Comparison of ENCODE assay signal across 18 cellular contexts in genomic region chr9:6641073-6641455, GRCh38. TPM values are rescaled to one million over a fixed set of nuclear protein-coding genes. Genes with fewer than 3 reads are reported as not detected.
A peak's percentile ranks its signal among the peaks of the same experiment; 100 is the strongest.
DNase-seq lines count a peak whose midpoint lies in the region; ATAC-seq, FAIRE-seq and TF ChIP-seq lines count a peak whose summit lies in the region.
"Had no signal": no experiment of that assay in that cellular context is flagged by ENCODE, and none has a peak within 500 bp of the region (broad histone marks: within the 10 kb centered on the region; RNA-seq: fewer than 3 reads in every experiment).

No MANE protein-coding gene starts in this region.

- no peak for TF ChIP-seq EP300 in HepG2 (IDR thresholded peaks at IDR 0.05; ENCODE audit: low read depth in 2 of 2, low read length in 2 of 2)
- TF ChIP-seq EP300 in HepG2 (CRISPR knock-in tag; IDR thresholded peaks at IDR 0.05; ENCODE audit: borderline replicate concordance) = no peak
- TF ChIP-seq EP300 in suprapubic skin (IDR thresholded peaks at IDR 0.05) = no peak

- TF ChIP-seq CTCF in liver (IDR thresholded peaks at IDR 0.05; ENCODE audit: low read depth, low read length, missing input control) (no peak), HepG2 (CRISPR knock-in tag; IDR thresholded peaks at IDR 0.05) (no peak), brain (conservative IDR thresholded peaks at IDR 0.05) (no peak), suprapubic skin (IDR thresholded peaks at IDR 0.05) (no peak)

- H4K20me1 ChIP-seq in HepG2 (ENCODE audit: insufficient read depth, low read length) = no peaks in the 10 kb centered on the region; the same call in 1 of the 2 replicates

- no peak overlapping the region for H2AFZ ChIP-seq in HepG2 (ENCODE audit: low read length)

- in situ Hi-C loops in HepG2 (cut with HindIII; ENCODE audit: extremely low pct_ligation_motif_present, low pct_unique_long_range_greater_than_20kb) = no loop called here

- POLR2A ChIA-PET in HepG2 (lab: Yijun Ruan, JAX) = interaction anchor here (1.0 to 2.3 kb wide), 3 partner anchors 9 to 50 kb away, joined by 3 to 11 read pairs (median 4); no protein-coding TSS in a partner anchor

- peak overlapping the region in 3 of 5 experiments; percentile 3 to 66 (median 13) for H3K27ac Mint-ChIP-seq in brain
- H3K27ac Mint-ChIP-seq: CD8-positive, alpha-beta memory T cell; IgD-negative memory B cell had no signal

- H3K79me2 ChIP-seq in HepG2 (ENCODE audit: insufficient read depth, low read length) = peaks cover 83% of the 10 kb centered on the region

- DNase-seq in HepG2 (ENCODE audit: low spot score) (no peak), mesenteric fat pad (ENCODE audit: low spot score) (peak; percentile 57), MV-4-11 (lab: John Stamatoyannopoulos, UW) (no peak), suprapubic skin (ENCODE audit: low spot score in 2 of 2) (no peak)
- DNase-seq: 8988T; AML-193; CD8-positive, alpha-beta memory T cell; DMS79 treated with DMSO at 0.1 percent for 48 hours had no signal

- H3K27me3 Mint-ChIP-seq in brain = peaks cover 13% of the 10 kb centered on the region

- H3K36me3 ChIP-seq in liver (ENCODE audit: control insufficient read depth in 4 of 4, insufficient read depth in 3 of 4, low read depth in 1 of 4, low read length in 3 of 4) (no peaks in the 10 kb centered on the region), HepG2 (replicated peaks in 1 of 2; ENCODE audit: control insufficient read depth in 1 of 2, insufficient read depth in 2 of 2, low read length in 2 of 2) (peaks cover 7 to 8% of the 10 kb centered on the region in 2 experiments), suprapubic skin (no peaks in the 10 kb centered on the region)
- H3K36me3 ChIP-seq: BLaER1 had no signal

- H3K4me1 Mint-ChIP-seq in brain = peaks cover 47% of the 10 kb centered on the region

- peaks cover 7% of the 10 kb centered on the region for H3K36me3 Mint-ChIP-seq in brain
- H3K36me3 Mint-ChIP-seq: CD8-positive, alpha-beta memory T cell had no signal

- no peak overlapping the region for H3K4me2 ChIP-seq in HepG2 (ENCODE audit: low read depth, low read length)
- H3K4me2 ChIP-seq: BLaER1 had no signal

- no peak overlapping the region for H3K9ac ChIP-seq in liver (ENCODE audit: low read depth in 1 of 2, low read length in 2 of 2)
- H3K9ac ChIP-seq in HepG2 (ENCODE audit: insufficient read depth, low read depth, low read length) = no peak overlapping the region
- H3K9ac ChIP-seq: BLaER1 had no signal

- no peak for FAIRE-seq in HepG2 (lab: Jason Lieb, UNC)
- FAIRE-seq: G401.6, GM12892, H54 had no signal

- CTCF ChIA-PET in HepG2 (lab: Yijun Ruan, JAX; ENCODE audit: low intra/inter-chr PET ratio, low total read pairs) = no interaction called here

- TF ChIP-seq POLR2A in HepG2 (IDR thresholded peaks at IDR 0.05; ENCODE audit: insufficient read depth in 1 of 2, low read depth in 2 of 2, low read length in 2 of 2) (no peak), suprapubic skin (IDR thresholded peaks at IDR 0.05) (no peak)

- no TSS peak for BruUV-seq in HepG2 (replicated peaks; lab: Mats Ljungman, UMichigan)

- 63% methylated on average over 5 of the region's 5 CpGs for WGBS in liver
- WGBS in HepG2 (ENCODE audit: low lambda C conversion rate) = 96% methylated on average over 5 of the region's 5 CpGs
- 86% methylated on average over 5 of the region's 5 CpGs for WGBS in suprapubic skin

- intact Hi-C loops in HepG2 (cut with micrococcal nuclease; ENCODE audit: unreplicated experiment) = no loop called here

- TF ChIP-seq RAD21 in liver (IDR thresholded peaks at IDR 0.05) (no peak), HepG2 (CRISPR knock-in tag; IDR thresholded peaks at IDR 0.05) (no peak)

- no peaks in the 10 kb centered on the region for H3K9me3 Mint-ChIP-seq in brain
- H3K9me3 Mint-ChIP-seq: CD8-positive, alpha-beta memory T cell; IgD-negative memory B cell had no signal

- no peaks in the 10 kb centered on the region for H3K9me3 ChIP-seq in liver (ENCODE audit: control insufficient read depth in 4 of 4, low read length in 3 of 4)
- no peaks in the 10 kb centered on the region for H3K9me3 ChIP-seq in HepG2 (ENCODE audit: low read length)
- H3K9me3 ChIP-seq in suprapubic skin = no peaks in the 10 kb centered on the region

- H3K27me3 ChIP-seq in liver (ENCODE audit: control insufficient read depth in 4 of 4, insufficient read depth in 4 of 4, low read length in 3 of 4) = no peaks in the 10 kb centered on the region
- no peaks in the 10 kb centered on the region; a peak in 1 of 5 replicates for H3K27me3 ChIP-seq in HepG2 (ENCODE audit: control insufficient read depth in 1 of 2, insufficient read depth in 2 of 2, low read length in 2 of 2)
- peaks cover 44% of the 10 kb centered on the region for H3K27me3 ChIP-seq in suprapubic skin

- H3K4me3 ChIP-seq in liver (ENCODE audit: low read depth in 1 of 3, low read length in 3 of 3) (no peak overlapping the region), HepG2 (replicated peaks in 1 of 3; ENCODE audit: insufficient read depth in 1 of 3, low read depth in 2 of 3, low read length in 3 of 3) (no peak overlapping the region), suprapubic skin (no peak overlapping the region)
- H3K4me3 ChIP-seq: BLaER1 had no signal

- ATAC-seq in HepG2 = no peak
- ATAC-seq in HG03460 (IDR thresholded peaks at IDR 0.05; ENCODE audit: unreplicated experiment) = no peak
- ATAC-seq: HCT116 had no signal

- H3K27ac ChIP-seq in liver (ENCODE audit: low read depth in 1 of 2, low read length in 2 of 2) (peak overlapping the region; percentile 45 to 63), HepG2 (ENCODE audit: extremely low read length, insufficient read depth, low read length) (no peak overlapping the region), suprapubic skin (no peak overlapping the region)
- H3K27ac ChIP-seq: BLaER1 had no signal

- H3K4me1 ChIP-seq in liver (ENCODE audit: control insufficient read depth in 4 of 4, insufficient read depth in 4 of 4, low read length in 3 of 4) (peaks cover 12 to 42% (median 30%) of the 10 kb centered on the region in 4 donors), HepG2 (ENCODE audit: insufficient read depth, low read length) (peaks cover 60% of the 10 kb centered on the region), suprapubic skin (peaks cover 18% of the 10 kb centered on the region)

- peak overlapping the region in 2 of 5 experiments; percentile 24 to 68 for H3K4me3 Mint-ChIP-seq in brain

TF ChIP-seq in liver, 16 proteins besides CTCF, POLR2A, EP300 and RAD21 (continues in another document):
- TF ChIP-seq HNF4A (conservative IDR thresholded peaks at IDR 0.05) (no peak), YY1 (IDR thresholded peaks at IDR 0.05) (no peak)

TF ChIP-seq in HepG2, 621 proteins besides CTCF, POLR2A, EP300 and RAD21 (continues in another document):
- TF ChIP-seq, protein P1, sequence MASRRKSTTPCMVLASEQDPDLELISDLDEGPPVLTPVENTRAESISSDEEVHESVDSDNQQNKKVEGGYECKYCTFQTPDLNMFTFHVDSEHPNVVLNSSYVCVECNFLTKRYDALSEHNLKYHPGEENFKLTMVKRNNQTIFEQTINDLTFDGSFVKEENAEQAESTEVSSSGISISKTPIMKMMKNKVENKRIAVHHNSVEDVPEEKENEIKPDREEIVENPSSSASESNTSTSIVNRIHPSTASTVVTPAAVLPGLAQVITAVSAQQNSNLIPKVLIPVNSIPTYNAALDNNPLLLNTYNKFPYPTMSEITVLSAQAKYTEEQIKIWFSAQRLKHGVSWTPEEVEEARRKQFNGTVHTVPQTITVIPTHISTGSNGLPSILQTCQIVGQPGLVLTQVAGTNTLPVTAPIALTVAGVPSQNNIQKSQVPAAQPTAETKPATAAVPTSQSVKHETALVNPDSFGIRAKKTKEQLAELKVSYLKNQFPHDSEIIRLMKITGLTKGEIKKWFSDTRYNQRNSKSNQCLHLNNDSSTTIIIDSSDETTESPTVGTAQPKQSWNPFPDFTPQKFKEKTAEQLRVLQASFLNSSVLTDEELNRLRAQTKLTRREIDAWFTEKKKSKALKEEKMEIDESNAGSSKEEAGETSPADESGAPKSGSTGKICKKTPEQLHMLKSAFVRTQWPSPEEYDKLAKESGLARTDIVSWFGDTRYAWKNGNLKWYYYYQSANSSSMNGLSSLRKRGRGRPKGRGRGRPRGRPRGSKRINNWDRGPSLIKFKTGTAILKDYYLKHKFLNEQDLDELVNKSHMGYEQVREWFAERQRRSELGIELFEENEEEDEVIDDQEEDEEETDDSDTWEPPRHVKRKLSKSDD (CRISPR knock-in tag; IDR thresholded peaks at IDR 0.05; ENCODE audit: low read depth) = no peak
- TF ChIP-seq TBX3 (IDR thresholded peaks at IDR 0.05; ENCODE audit: borderline replicate concordance) (no peak), ZNF367 (CRISPR knock-in tag; IDR thresholded peaks at IDR 0.05; ENCODE audit: borderline replicate concordance) (no peak)

RNA-seq across cellular contexts. Expression of gene GLDC, which starts 4.5 kb away (rescaled TPM):
- total RNA-seq in liver = 100 to 1,000 TPM in 1 of 2 donors, 10 to 100 TPM in 1; 55.9 to 102 TPM
- 10 to 100 TPM; 26.7 to 62.8 TPM for polyA plus RNA-seq in liver
- total RNA-seq in HepG2 (2016; rRNA removed; fragmentation: Illumina TruSeq; extraction: Trizol) = 51.0 and 115 TPM in 2 replicates
- total RNA-seq in HepG2 (2016; cell fraction: cytosol; rRNA removed; fragmentation: Illumina TruSeq; extraction: Trizol; ENCODE audit: low read depth) = 10.0 and 16.1 TPM in 2 replicates
- 51.9 and 113 TPM in 2 replicates for total RNA-seq in HepG2 (2016; cell fraction: insoluble cytoplasmic fraction; rRNA removed; fragmentation: Illumina TruSeq; extraction: Trizol)
- 20.3 and 21.3 TPM in 2 replicates for total RNA-seq in HepG2 (2016; cell fraction: membrane; rRNA removed; fragmentation: Illumina TruSeq; extraction: Trizol)
- 88.2 and 101 TPM in 2 replicates for total RNA-seq in HepG2 (2016; cell fraction: nucleus; rRNA removed; fragmentation: Illumina TruSeq; extraction: Trizol)
- polyA plus RNA-seq in HepG2 (2011; rRNA removed) = 46.9 and 59.3 TPM in 2 replicates
- polyA plus RNA-seq in HepG2 (2011; cell fraction: cytosol; rRNA removed) = 35.5 and 38.1 TPM in 2 replicates
- 46.0 and 54.8 TPM in 2 replicates for polyA plus RNA-seq in HepG2 (2011; cell fraction: nucleus; rRNA removed)
- polyA plus RNA-seq in HepG2 (2012) = 26.9 and 61.1 TPM in 2 replicates
- polyA plus RNA-seq in HepG2 (2016; cell fraction: cytosol; fragmentation: Illumina TruSeq; extraction: Trizol; ENCODE audit: low read depth) = 5.1 and 6.2 TPM in 2 replicates
- polyA plus RNA-seq in HepG2 (2016; cell fraction: insoluble cytoplasmic fraction; fragmentation: Illumina TruSeq; extraction: Trizol; ENCODE audit: low read depth) = 54.2 and 57.8 TPM in 2 replicates
- polyA plus RNA-seq in HepG2 (2016; cell fraction: membrane; fragmentation: Illumina TruSeq; extraction: Trizol; ENCODE audit: low read depth) = 13.5 and 14.1 TPM in 2 replicates
- polyA plus RNA-seq in HepG2 (2016; cell fraction: nucleus; fragmentation: Illumina TruSeq; extraction: Trizol; ENCODE audit: insufficient read depth, low read depth) = 124 and 127 TPM in 2 replicates
- 1.3 and 104 TPM in 2 replicates for polyA minus RNA-seq in HepG2 (2011; rRNA and poly(A)+ RNA removed; ENCODE audit: low replicate concordance)
- polyA minus RNA-seq in HepG2 (2011; cell fraction: cytosol; rRNA and poly(A)+ RNA removed) = 27.9 and 47.7 TPM in 2 replicates
- 57.6 and 74.4 TPM in 2 replicates for polyA minus RNA-seq in HepG2 (2011; cell fraction: nucleus; rRNA and poly(A)+ RNA removed)
- polyA plus RNA-seq in brain (ENCODE audit: insufficient read depth, low read depth, low replicate concordance) = 5.1 TPM
- total RNA-seq in mesenteric fat pad = 0.19 TPM
- total RNA-seq in suprapubic skin = 1 to 10 TPM; 2.4 to 7.4 (median 4.8) TPM
- total RNA-seq: HT-29 had no signal

Comparison
In these comparisons a context has a peak if more than half of its experiments do, and no peak if none do; other contexts are left out.
1. H3K27ac ChIP-seq: peak in liver (2 of 2); none in HepG2 (single experiment) and suprapubic skin (single experiment).